Comparison of ENCODE assay signal across 8 cellular contexts in the genomic region with DNA sequence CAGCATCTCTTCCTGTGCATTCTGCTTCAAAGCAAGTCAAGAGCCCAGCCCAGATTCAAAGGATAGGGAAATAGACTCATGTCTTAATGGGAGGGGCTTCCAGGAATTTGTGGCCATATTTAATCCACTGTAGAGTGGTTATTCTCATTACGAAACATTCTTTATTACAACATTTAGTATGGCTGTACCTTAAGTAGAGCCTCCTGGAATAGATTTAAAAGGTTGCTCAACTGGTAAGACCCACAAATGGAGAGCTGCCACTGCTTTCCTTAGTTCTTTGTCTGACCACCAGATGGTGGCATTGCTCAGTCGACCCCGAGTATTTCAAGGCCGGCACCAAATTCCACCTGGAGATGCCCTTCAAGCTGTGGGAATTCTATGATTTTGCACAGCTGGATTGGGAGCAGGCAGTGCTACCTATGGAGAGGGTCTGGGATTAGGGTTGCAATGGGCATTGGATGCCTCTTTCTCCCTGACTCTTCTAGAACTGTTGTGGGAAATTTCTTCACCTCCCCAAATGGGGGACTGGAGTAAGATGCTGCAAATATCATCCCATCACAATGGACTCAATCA.
DNase-seq lines count a peak whose midpoint lies in the region; ATAC-seq and TF ChIP-seq lines count a peak whose summit lies in the region.

No MANE protein-coding gene starts in this region.

- H3K9ac ChIP-seq in Loucy (ENCODE audit: low read depth, low read length, poor library complexity, severe bottlenecking), result no peak overlapping the region

- peak; percentile 22 to 68 (median 43) for DNase-seq in CD8-positive, alpha-beta T cell
- peak; percentile 59 to 63 for DNase-seq in SJSA1 (ENCODE audit: low read depth in 1 of 2, low spot score in 2 of 2)
- peak in 40 of 56 donors; percentile 2 to 68 (median 17) for DNase-seq in amygdala (lab: John Stamatoyannopoulos, UW)
- DNase-seq in right cardiac atrium, result peak in 2 of 3 donors; percentile 50 to 70
- peak; percentile 76 for DNase-seq in retina

- no peaks in the 10 kb centered on the region for H3F3A ChIP-seq in Loucy (ENCODE audit: low read depth)

- no peak overlapping the region for H2AFZ ChIP-seq in Loucy (ENCODE audit: low read length)

- H3K9me2 ChIP-seq in Loucy (replicated peaks; ENCODE audit: low read depth, low read length), result no peaks in the 10 kb centered on the region

- TF ChIP-seq CTCF in CD8-positive, alpha-beta T cell (IDR thresholded peaks at IDR 0.05), result peak; percentile 89
- peak; percentile 99 for TF ChIP-seq CTCF in Loucy (conservative IDR thresholded peaks at IDR 0.05; ENCODE audit: low read length)

- no peaks in the 10 kb centered on the region for H3K79me2 ChIP-seq in Loucy (ENCODE audit: insufficient read depth, low read length)

- no peak overlapping the region for H3K4me3 ChIP-seq in CD8-positive, alpha-beta T cell (ENCODE audit: low read depth, low read length)
- H3K4me3 ChIP-seq in Loucy (ENCODE audit: low read length, poor library complexity, severe bottlenecking) (no peak overlapping the region), SJSA1 (no peak overlapping the region), right cardiac atrium (ENCODE audit: low read length) (no peak overlapping the region)

- no peaks in the 10 kb centered on the region for H3K36me3 Mint-ChIP-seq in CD8-positive, alpha-beta T cell

- peak; percentile 37 for ATAC-seq in CD8-positive, alpha-beta T cell
- ATAC-seq in GM19351 (IDR thresholded peaks at IDR 0.05; ENCODE audit: unreplicated experiment) (peak; percentile 48), right cardiac atrium (peak; percentile 45 to 61), HG02938 (IDR thresholded peaks at IDR 0.05; ENCODE audit: unreplicated experiment) (no peak)

- peaks cover 11% of the 10 kb centered on the region for H3K9me3 Mint-ChIP-seq in CD8-positive, alpha-beta T cell

- no peak overlapping the region for H3K4me3 Mint-ChIP-seq in CD8-positive, alpha-beta T cell

- POLR2A ChIA-PET in CD8-positive, alpha-beta T cell (lab: Charles Lee), result no interaction called here

- CTCF ChIA-PET in CD8-positive, alpha-beta T cell (lab: Charles Lee), result interaction anchor here (0.5 to 2.0 kb wide), 42 partner anchors 8 to 853 kb away, joined by 3 to 18 read pairs (median 4); no protein-coding TSS in a partner anchor

- peaks cover 22% of the 10 kb centered on the region for H3K4me1 ChIP-seq in CD8-positive, alpha-beta T cell (ENCODE audit: insufficient read depth, low read length)
- no peaks in the 10 kb centered on the region for H3K4me1 ChIP-seq in Loucy (ENCODE audit: insufficient read depth, low read length, poor library complexity, severe bottlenecking)
- H3K4me1 ChIP-seq in SJSA1 (replicated peaks), result peaks cover 30% of the 10 kb centered on the region
- peaks cover 13% of the 10 kb centered on the region for H3K4me1 ChIP-seq in right cardiac atrium (ENCODE audit: control insufficient read depth, insufficient read depth, low read length)

- H3K27ac Mint-ChIP-seq in CD8-positive, alpha-beta T cell, result no peak overlapping the region

- intact Hi-C loops in CD8-positive, alpha-beta T cell (cut with DNase I, micrococcal nuclease), result loop anchor here (1.0 to 10.0 kb wide), 15 partner anchors 36 to 1391 kb away; no protein-coding TSS in a partner anchor
- intact Hi-C loops in right cardiac atrium (cut with DNase I), result loop anchor here (5.0 to 10.0 kb wide), 3 partner anchors 146 to 151 kb away; no protein-coding TSS in a partner anchor

- H3K9me3 ChIP-seq in CD8-positive, alpha-beta T cell (ENCODE audit: low read length), result peaks cover 5% of the 10 kb centered on the region
- H3K9me3 ChIP-seq in Loucy (ENCODE audit: insufficient read depth, low read depth, low read length), result no peaks in the 10 kb centered on the region
- H3K9me3 ChIP-seq in SJSA1 (replicated peaks), result peaks cover 7% of the 10 kb centered on the region
- H3K9me3 ChIP-seq in right cardiac atrium (ENCODE audit: control insufficient read depth, low read length), result no peaks in the 10 kb centered on the region

- 10% methylated on average over 4 of the region's 4 CpGs for WGBS in right cardiac atrium

- H3K4me2 ChIP-seq in Loucy (ENCODE audit: low read depth, low read length, poor library complexity, severe bottlenecking), result no peak overlapping the region

- H4K20me1 ChIP-seq in Loucy (ENCODE audit: insufficient read depth, low read length, poor library complexity, severe bottlenecking), result no peaks in the 10 kb centered on the region

- peaks cover 52% of the 10 kb centered on the region for H3K4me1 Mint-ChIP-seq in CD8-positive, alpha-beta T cell (ENCODE audit: low read depth)

- no peaks in the 10 kb centered on the region for H3K27me3 Mint-ChIP-seq in CD8-positive, alpha-beta T cell (ENCODE audit: low read depth)

- H3K36me3 ChIP-seq in CD8-positive, alpha-beta T cell (ENCODE audit: insufficient read depth, low read length), result no peaks in the 10 kb centered on the region
- H3K36me3 ChIP-seq in Loucy (ENCODE audit: insufficient read depth, low read length) (no peaks in the 10 kb centered on the region), SJSA1 (peaks cover 6% of the 10 kb centered on the region)

- no peak overlapping the region for H3K27ac ChIP-seq in CD8-positive, alpha-beta T cell (ENCODE audit: low read depth, low read length)
- H3K27ac ChIP-seq in SJSA1 (no peak overlapping the region), right cardiac atrium (ENCODE audit: low read length) (peak overlapping the region; percentile 53)

- no peaks in the 10 kb centered on the region for H3K27me3 ChIP-seq in CD8-positive, alpha-beta T cell (ENCODE audit: insufficient read depth, low read length)
- H3K27me3 ChIP-seq in Loucy (ENCODE audit: insufficient read depth, low read length, poor library complexity, severe bottlenecking), result no peaks in the 10 kb centered on the region
- H3K27me3 ChIP-seq in SJSA1 (replicated peaks), result no peaks in the 10 kb centered on the region
- no peaks in the 10 kb centered on the region for H3K27me3 ChIP-seq in right cardiac atrium (ENCODE audit: control insufficient read depth, insufficient read depth)

Comparison
In these comparisons a context has a peak if more than half of its experiments do, and no peak if none do; other contexts are left out.
1. DNase-seq: peak in every context shown above with its lines; median percentile 76 in retina; 61 in SJSA1; 60 in right cardiac atrium; 43 in CD8-positive, alpha-beta T cell; 17 in amygdala.